ENCODE assay signal across 23 cellular contexts in the genomic region with DNA sequence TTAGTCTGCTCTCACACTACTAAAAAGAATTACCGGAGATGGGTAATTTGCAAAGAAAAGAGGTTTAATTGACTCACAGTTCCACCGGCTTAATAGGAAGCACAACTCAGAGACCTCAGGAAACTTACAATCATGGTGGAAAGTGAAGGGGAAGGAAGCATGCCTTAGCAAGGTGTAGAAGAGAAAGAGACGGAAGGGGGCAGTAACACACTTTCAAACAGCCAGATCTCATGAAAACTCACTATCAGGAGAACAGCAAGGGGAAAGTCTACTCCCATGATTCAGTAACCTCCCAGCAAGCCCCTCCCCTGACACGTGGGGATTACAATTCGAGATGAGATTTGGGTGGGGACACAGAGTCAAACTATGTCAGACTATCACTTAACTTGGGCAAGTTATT.
"Had no signal": no experiment of that assay in that cellular context is flagged by ENCODE, and none has a peak within 500 bp of the region (broad histone marks: within the 10 kb centered on the region; RNA-seq: fewer than 3 reads in every experiment).

No MANE protein-coding gene starts in this region.

- ATAC-seq: activated CD4-positive, alpha-beta T cell treated with anti-CD3 and anti-CD28 coated beads for 36 hours; activated CD8-positive, alpha-beta T cell treated with anti-CD3 and anti-CD28 coated beads for 36 hours; activated T-cell treated with anti-CD3 and anti-CD28 coated beads, Interleukin-2, amount 50 U/mL, for 72 hours; Right ventricle myocardium inferior had no signal

- H3K4me3 Mint-ChIP-seq: activated CD4-positive, alpha-beta T cell treated with anti-CD3 and anti-CD28 coated beads for 36 hours; activated CD8-positive, alpha-beta T cell treated with anti-CD3 and anti-CD28 coated beads for 36 hours; activated naive CD4-positive, alpha-beta T cell treated with anti-CD3 and anti-CD28 coated beads, Interleukin-2, amount 10 ng/mL, durations not matched to agents 7 days and 5 days; activated naive CD8-positive, alpha-beta T cell treated with anti-CD3 and anti-CD28 coated beads for 36 hours; activated T-cell treated with anti-CD3 and anti-CD28 coated beads, Interleukin-2, amount 50 U/mL, for 72 hours had no signal

- H3K9me3 Mint-ChIP-seq: activated naive CD8-positive, alpha-beta T cell treated with anti-CD3 and anti-CD28 coated beads for 36 hours had no signal

- H3K27ac Mint-ChIP-seq: activated CD4-positive, alpha-beta T cell treated with anti-CD3 and anti-CD28 coated beads for 36 hours; activated CD8-positive, alpha-beta T cell treated with anti-CD3 and anti-CD28 coated beads for 36 hours; activated naive CD4-positive, alpha-beta T cell treated with anti-CD3 and anti-CD28 coated beads, Interleukin-2, amount 10 ng/mL, durations not matched to agents 7 days and 5 days; activated naive CD8-positive, alpha-beta T cell treated with anti-CD3 and anti-CD28 coated beads for 36 hours; activated T-cell treated with anti-CD3 and anti-CD28 coated beads, Interleukin-2, amount 50 U/mL, for 72 hours; activated T-helper 2 cell treated with anti-CD3 and anti-CD28 coated beads, Interferon-gamma antibody, Interleukin-2, Interleukin-4, amounts not matched to agents 10 μg/mL and 5 μg/mL and 100 μg/mL, durations not matched to agents 14 hours and 24 hours and 36 hours had no signal

- H3K27ac ChIP-seq: brain microvascular endothelial cell, PC-9, SK-N-MC, VCaP had no signal

- H3K27me3 Mint-ChIP-seq: activated CD4-positive, alpha-beta T cell treated with anti-CD3 and anti-CD28 coated beads for 36 hours; activated CD8-positive, alpha-beta T cell treated with anti-CD3 and anti-CD28 coated beads for 36 hours; activated naive CD4-positive, alpha-beta T cell treated with anti-CD3 and anti-CD28 coated beads, Interleukin-2, amount 10 ng/mL, durations not matched to agents 7 days and 5 days; activated naive CD8-positive, alpha-beta T cell treated with anti-CD3 and anti-CD28 coated beads for 36 hours had no signal

- H2AFZ ChIP-seq: PC-9 had no signal

- H3K4me3 ChIP-seq: PC-9, SK-N-MC had no signal

- H3K36me3 Mint-ChIP-seq: activated naive CD4-positive, alpha-beta T cell treated with anti-CD3 and anti-CD28 coated beads, Interleukin-2, amount 10 ng/mL, durations not matched to agents 7 days and 5 days; activated naive CD8-positive, alpha-beta T cell treated with anti-CD3 and anti-CD28 coated beads for 36 hours had no signal

- H3K36me3 ChIP-seq: brain microvascular endothelial cell had no signal

- DNase-seq: activated CD4-positive, alpha-beta T cell treated with anti-CD3 and anti-CD28 coated beads for 36 hours; activated CD8-positive, alpha-beta memory T cell treated with anti-CD3 and anti-CD28 coated beads, Interleukin-2, amount 50 U/mL, for 4 hours; activated CD8-positive, alpha-beta T cell treated with anti-CD3 and anti-CD28 coated beads for 36 hours; activated gamma-delta T cell treated with Interleukin-2 at 50 U/mL for 16 hours; activated naive CD4-positive, alpha-beta T cell treated with anti-CD3 and anti-CD28 coated beads, Interleukin-2, amount 10 ng/mL, durations not matched to agents 7 days and 5 days; activated naive CD8-positive, alpha-beta T cell treated with anti-CD3 and anti-CD28 coated beads for 36 hours; activated T-cell treated with anti-CD3 and anti-CD28 coated beads, Interleukin-2, amount 50 U/mL, for 72 hours; brain microvascular endothelial cell; cerebellar nuclear complex; Karpas-422; MM.1S; NCI-H1105; NCI-H1436; NCI-H1694 treated with DMSO at 0.1 percent for 48 hours; NCI-H2029 treated with DMSO at 0.1 percent for 48 hours; NCI-H510A treated with DMSO at 0.1 percent for 48 hours; NCI-H69; PC-9; T-helper 1 cell had no signal

- H3K27me3 ChIP-seq: brain microvascular endothelial cell had no signal

- H3K4me1 Mint-ChIP-seq: activated CD4-positive, alpha-beta T cell treated with anti-CD3 and anti-CD28 coated beads for 36 hours; activated naive CD4-positive, alpha-beta T cell treated with anti-CD3 and anti-CD28 coated beads, Interleukin-2, amount 10 ng/mL, durations not matched to agents 7 days and 5 days; activated naive CD8-positive, alpha-beta T cell treated with anti-CD3 and anti-CD28 coated beads for 36 hours had no signal

- H3K4me2 ChIP-seq: PC-9 had no signal
